ENCODE assay signal across 15 cellular contexts in genomic region chr2:122480381-122481243, GRCh38.
DNase-seq lines count a peak whose midpoint lies in the region; ATAC-seq and TF ChIP-seq lines count a peak whose summit lies in the region.
"Had no signal": no experiment of that assay in that cellular context is flagged by ENCODE, and none has a peak within 500 bp of the region (broad histone marks: within the 10 kb centered on the region; RNA-seq: fewer than 3 reads in every experiment).

No MANE protein-coding gene starts in this region.

- peak overlapping the region; percentile 27 for H3K4me3 Mint-ChIP-seq in glutamatergic neuron (ENCODE audit: unreplicated experiment)
- no peak overlapping the region for H3K4me3 Mint-ChIP-seq in effector memory CD8-positive, alpha-beta T cell
- H3K4me3 Mint-ChIP-seq in activated naive CD8-positive, alpha-beta T cell treated with anti-CD3 and anti-CD28 coated beads for 36 hours: no peak overlapping the region
- H3K4me3 Mint-ChIP-seq: CD4-positive, alpha-beta memory T cell had no signal

- H3K36me3 ChIP-seq in OCI-LY3 (replicated peaks; ENCODE audit: low read depth, low read length): no peaks in the 10 kb centered on the region
- H3K36me3 ChIP-seq in spleen: no peaks in the 10 kb centered on the region
- H3K36me3 ChIP-seq: BE2C had no signal

- peak overlapping the region; percentile 87 for H3K27ac Mint-ChIP-seq in glutamatergic neuron (ENCODE audit: unreplicated experiment)
- no peak overlapping the region for H3K27ac Mint-ChIP-seq in effector memory CD8-positive, alpha-beta T cell
- no peak overlapping the region for H3K27ac Mint-ChIP-seq in activated naive CD8-positive, alpha-beta T cell treated with anti-CD3 and anti-CD28 coated beads for 36 hours
- H3K27ac Mint-ChIP-seq: CD4-positive, alpha-beta memory T cell had no signal

- 80 to 91% (median 84%) methylated on average over 10 of the region's 10 CpGs for WGBS in spleen, 5 donors

- ATAC-seq in HG03108 (IDR thresholded peaks at IDR 0.05; ENCODE audit: unreplicated experiment) (no peak), GM21381 (IDR thresholded peaks at IDR 0.05; ENCODE audit: unreplicated experiment) (no peak)
- ATAC-seq in effector memory CD8-positive, alpha-beta T cell (replicated peaks): no peak
- ATAC-seq: GM12878, HCT116 had no signal

- TF ChIP-seq CTCF in OCI-LY3 (IDR thresholded peaks at IDR 0.05; ENCODE audit: low read depth, low read length) (no peak), glutamatergic neuron (IDR thresholded peaks at IDR 0.05; ENCODE audit: partially characterized antibody, unreplicated experiment) (no peak), spleen (IDR thresholded peaks at IDR 0.05 in 8 of 11, conservative IDR thresholded peaks at IDR 0.05 in 3 of 11) (no peak)

- no peaks in the 10 kb centered on the region for H3K79me2 ChIP-seq in OCI-LY3 (ENCODE audit: low read length)

- DNase-seq in G401 (ENCODE audit: low spot score) (peak; percentile 98), glutamatergic neuron (peak; percentile 22), spleen (peak; percentile 31)
- DNase-seq in effector memory CD8-positive, alpha-beta T cell: no peak
- no peak for DNase-seq in activated naive CD8-positive, alpha-beta T cell treated with anti-CD3 and anti-CD28 coated beads for 36 hours
- DNase-seq: BE2C; CD4-positive, alpha-beta memory T cell; DMS53; GM23248 had no signal

- no peaks in the 10 kb centered on the region for H3K36me3 Mint-ChIP-seq in glutamatergic neuron (ENCODE audit: unreplicated experiment)
- no peaks in the 10 kb centered on the region for H3K36me3 Mint-ChIP-seq in effector memory CD8-positive, alpha-beta T cell (ENCODE audit: insufficient read depth)
- H3K36me3 Mint-ChIP-seq in activated naive CD8-positive, alpha-beta T cell treated with anti-CD3 and anti-CD28 coated beads for 36 hours: no peaks in the 10 kb centered on the region
- H3K36me3 Mint-ChIP-seq: CD4-positive, alpha-beta memory T cell had no signal

- no peak overlapping the region for H3K4me2 ChIP-seq in OCI-LY3 (ENCODE audit: low read length)

- H3K9me3 Mint-ChIP-seq in glutamatergic neuron (ENCODE audit: unreplicated experiment): peaks cover 15% of the 10 kb centered on the region
- H3K9me3 Mint-ChIP-seq in effector memory CD8-positive, alpha-beta T cell: peaks cover 9 to 17% of the 10 kb centered on the region in 2 donors
- peaks cover 1% of the 10 kb centered on the region for H3K9me3 Mint-ChIP-seq in activated naive CD8-positive, alpha-beta T cell treated with anti-CD3 and anti-CD28 coated beads for 36 hours

- intact Hi-C loops in spleen (cut with DNase I; ENCODE audit: low total_unique reads): no loop called here

- H3K27me3 ChIP-seq in OCI-LY3 (ENCODE audit: low read depth, low read length): no peaks in the 10 kb centered on the region
- no peaks in the 10 kb centered on the region for H3K27me3 ChIP-seq in spleen (replicated peaks in 1 of 7)
- H3K27me3 ChIP-seq: BE2C had no signal

- in situ Hi-C loops in G401 (cut with HindIII; ENCODE audit: low sequenced_read_pairs): no loop called here

- 0 out of 2 replicates have a peak overlapping the region, but pooled peaks have one; percentile 42 for H2AFZ ChIP-seq in OCI-LY3 (ENCODE audit: low read depth, low read length)
- H2AFZ ChIP-seq: GM23248 had no signal

- H3K4me1 ChIP-seq in OCI-LY3 (ENCODE audit: low read length) (peaks cover 14% of the 10 kb centered on the region), spleen (no peaks in the 10 kb centered on the region)
- H3K4me1 ChIP-seq: BE2C had no signal

- no peaks in the 10 kb centered on the region for H4K20me1 ChIP-seq in OCI-LY3 (ENCODE audit: insufficient read depth, low read length)

- H3K9ac ChIP-seq in OCI-LY3 (ENCODE audit: low read length): no peak overlapping the region
- H3K9ac ChIP-seq: GM23248 had no signal

- peaks cover 5% of the 10 kb centered on the region for H3K27me3 Mint-ChIP-seq in glutamatergic neuron (ENCODE audit: unreplicated experiment)
- no peaks in the 10 kb centered on the region for H3K27me3 Mint-ChIP-seq in effector memory CD8-positive, alpha-beta T cell
- H3K27me3 Mint-ChIP-seq in activated naive CD8-positive, alpha-beta T cell treated with anti-CD3 and anti-CD28 coated beads for 36 hours: no peaks in the 10 kb centered on the region
- H3K27me3 Mint-ChIP-seq: CD4-positive, alpha-beta memory T cell had no signal

- H3K27ac ChIP-seq in OCI-LY3 (ENCODE audit: low read length) (no peak overlapping the region), spleen (no peak overlapping the region)
- H3K27ac ChIP-seq: C4-2B, GM23248 had no signal

- 0 out of 2 replicates have a peak, but pooled peaks cover 5% of the 10 kb centered on the region for H3K9me3 ChIP-seq in OCI-LY3 (ENCODE audit: insufficient read depth, low read length)
- no peaks in the 10 kb centered on the region for H3K9me3 ChIP-seq in spleen
- H3K9me3 ChIP-seq: BE2C had no signal

- no peak for TF ChIP-seq POLR2A in spleen (IDR thresholded peaks at IDR 0.05)

- H3K4me1 Mint-ChIP-seq in glutamatergic neuron (ENCODE audit: low read depth, unreplicated experiment): peaks cover 44% of the 10 kb centered on the region
- no peaks in the 10 kb centered on the region for H3K4me1 Mint-ChIP-seq in effector memory CD8-positive, alpha-beta T cell (ENCODE audit: low read depth in 2 of 2)
- no peaks in the 10 kb centered on the region for H3K4me1 Mint-ChIP-seq in activated naive CD8-positive, alpha-beta T cell treated with anti-CD3 and anti-CD28 coated beads for 36 hours
- H3K4me1 Mint-ChIP-seq: CD4-positive, alpha-beta memory T cell had no signal

- H3K4me3 ChIP-seq in OCI-LY3 (ENCODE audit: low read length): no peak overlapping the region
- H3K4me3 ChIP-seq in spleen: no peak overlapping the region
- H3K4me3 ChIP-seq: GM12878, GM23248 had no signal

Comparison
In these comparisons a context has a peak if more than half of its experiments do, and no peak if none do; other contexts are left out.
1. DNase-seq: peak in G401 (single experiment), glutamatergic neuron (single experiment) and spleen (single experiment); none in effector memory CD8-positive, alpha-beta T cell (0 of 3) and activated naive CD8-positive, alpha-beta T cell treated with anti-CD3 and anti-CD28 coated beads for 36 hours (single experiment).